Comparison of ENCODE assay signal across 8 cellular contexts in genomic region chr1:160083968-160084770, GRCh38. TPM values are rescaled to one million over a fixed set of nuclear protein-coding genes. Genes with fewer than 3 reads are reported as not detected.
DNase-seq lines count a peak whose midpoint lies in the region; ATAC-seq and TF ChIP-seq lines count a peak whose summit lies in the region.

No MANE protein-coding gene starts in this region.

- H3K9me3 Mint-ChIP-seq in naive thymus-derived CD4-positive, alpha-beta T cell: no peaks in the 10 kb centered on the region

- H3K4me3 Mint-ChIP-seq in naive thymus-derived CD4-positive, alpha-beta T cell: peak overlapping the region; percentile 63 to 84 (median 76)

- H3K36me3 ChIP-seq in naive thymus-derived CD4-positive, alpha-beta T cell (ENCODE audit: control insufficient read depth in 2 of 3, insufficient read depth in 3 of 3, low read length in 3 of 3): peaks cover 0 to 26% (median 7%) of the 10 kb centered on the region in 3 experiments
- H3K36me3 ChIP-seq in SJCRH30: no peaks in the 10 kb centered on the region

- no peaks in the 10 kb centered on the region for H3K9me3 ChIP-seq in naive thymus-derived CD4-positive, alpha-beta T cell (ENCODE audit: control insufficient read depth in 2 of 3, low read length in 3 of 3)
- H3K9me3 ChIP-seq in SJCRH30 (replicated peaks): no peaks in the 10 kb centered on the region

- peaks cover 4 to 17% (median 8%) of the 10 kb centered on the region in 5 donors for H3K36me3 Mint-ChIP-seq in naive thymus-derived CD4-positive, alpha-beta T cell

- H3K4me3 ChIP-seq in AG04449 (ENCODE audit: low read depth, low read length) (peak overlapping the region; percentile 43), SJCRH30 (no peak overlapping the region)
- peak overlapping the region; percentile 51 for H3K4me3 ChIP-seq in naive thymus-derived CD4-positive, alpha-beta T cell (ENCODE audit: low read length)

- H3K27me3 Mint-ChIP-seq in naive thymus-derived CD4-positive, alpha-beta T cell: peaks cover 26 to 44% (median 36%) of the 10 kb centered on the region in 5 donors

- POLR2A ChIA-PET in AG04449 (lab: Yijun Ruan, JAX): no interaction called here
- POLR2A ChIA-PET in naive thymus-derived CD4-positive, alpha-beta T cell (lab: Charles Lee): interaction anchor here (0.7 to 4.1 kb wide), 5 partner anchors 9 to 18 kb away, joined by 3 to 22 read pairs (median 5); partner anchors contain the start of gene IGSF8

- H3K27ac Mint-ChIP-seq in naive thymus-derived CD4-positive, alpha-beta T cell: peak overlapping the region in 7 of 9 donors; percentile 10 to 53 (median 45)

- peak; percentile 70 for TF ChIP-seq CTCF in AG04449 (IDR thresholded peaks at IDR 0.05; ENCODE audit: insufficient read depth, low read length, missing control alignments)

- CTCF ChIA-PET in AG04449 (lab: Yijun Ruan, JAX): interaction anchor here (1.0 to 9.2 kb wide), 24 partner anchors 10 to 952 kb away, joined by 3 to 147 read pairs (median 11); partner anchors contain the start of genes IGSF8, KCNJ10, PEX19 and PIGM
- CTCF ChIA-PET in naive thymus-derived CD4-positive, alpha-beta T cell (lab: Charles Lee): interaction anchor here (0.8 to 5.6 kb wide), 8 partner anchors 12 to 207 kb away, joined by 3 to 73 read pairs (median 8); partner anchors contain the start of genes IGSF8, KCNJ10 and TAGLN2

- intact Hi-C loops in naive thymus-derived CD4-positive, alpha-beta T cell (cut with micrococcal nuclease): loop anchor here (1.0 to 10.0 kb wide), 6 partner anchors 14 to 949 kb away; partner anchors contain the start of genes KCNJ10 (in 1 of the 2) and PIGM (in 1 of the 2)

- H3K27ac ChIP-seq in epithelial cell of prostate (no peak overlapping the region), SJCRH30 (no peak overlapping the region)
- no peak overlapping the region for H3K27ac ChIP-seq in naive thymus-derived CD4-positive, alpha-beta T cell (ENCODE audit: low read depth, low read length)

- no peak for DNase-seq in AG04449 (ENCODE audit: low read depth, low spot score)
- DNase-seq in NCI-H2107 treated with DMSO at 0.1 percent for 48 hours (lab: John Stamatoyannopoulos, UW; ENCODE audit: unreplicated experiment): peak; percentile 52
- DNase-seq in activated T-cell treated with anti-CD3 and anti-CD28 coated beads for 4 hours: peak; percentile 64
- peak; percentile 49 for DNase-seq in epithelial cell of prostate (ENCODE audit: low read depth, low spot score)
- DNase-seq in naive thymus-derived CD4-positive, alpha-beta T cell: peak; percentile 52 to 77 (median 72)
- DNase-seq in stimulated activated naive CD4-positive, alpha-beta T cell (lab: John Stamatoyannopoulos, UW): peak; percentile 43 to 70 (median 62)
- no peak for DNase-seq in SJCRH30

- H3K4me1 Mint-ChIP-seq in naive thymus-derived CD4-positive, alpha-beta T cell: peaks cover 12 to 24% (median 17%) of the 10 kb centered on the region in 7 donors

- ATAC-seq in GM19463 (IDR thresholded peaks at IDR 0.05; ENCODE audit: unreplicated experiment): peak; percentile 75
- ATAC-seq in naive thymus-derived CD4-positive, alpha-beta T cell: peak; percentile 86

- peaks cover 0 to 7% of the 10 kb centered on the region in 2 donors for H3K4me1 ChIP-seq in naive thymus-derived CD4-positive, alpha-beta T cell (ENCODE audit: control insufficient read depth in 2 of 2, insufficient read depth in 2 of 2, low read length in 2 of 2)
- no peaks in the 10 kb centered on the region; the same call in 1 of the 2 replicates for H3K4me1 ChIP-seq in SJCRH30

- H3K27me3 ChIP-seq in naive thymus-derived CD4-positive, alpha-beta T cell (ENCODE audit: control insufficient read depth in 2 of 2, insufficient read depth in 2 of 2, low read length in 2 of 2): peaks cover 13% of the 10 kb centered on the region in 2 donors
- H3K27me3 ChIP-seq in SJCRH30: peaks cover 4% of the 10 kb centered on the region; the same call in 1 of the 2 replicates

RNA-seq across cellular contexts. Expression of gene KCNJ9, which starts 2.8 kb away (rescaled TPM):
- not detected for total RNA-seq in naive thymus-derived CD4-positive, alpha-beta T cell
- under 1 TPM; 0.06 to 0.08 TPM for polyA plus RNA-seq in naive thymus-derived CD4-positive, alpha-beta T cell
- not detected in 2 replicates for total RNA-seq in SJCRH30 (2014; rRNA removed; shearing (Covaris generic))

RNA-seq across cellular contexts. Expression of gene KCNJ10, which starts 14.2 kb away (rescaled TPM):
- total RNA-seq in naive thymus-derived CD4-positive, alpha-beta T cell: under 1 TPM in 1 of 5 experiments, not detected in 4; 0.32 TPM
- polyA plus RNA-seq in naive thymus-derived CD4-positive, alpha-beta T cell: under 1 TPM in 1 of 2 donors, not detected in 1; 0.29 TPM
- total RNA-seq in SJCRH30 (2014; rRNA removed; shearing (Covaris generic)): 0.14 TPM in 1 of 2 replicates, not detected in the other

RNA-seq across cellular contexts. Expression of gene IGSF8, which starts 14.2 kb away (rescaled TPM):
- 10 to 100 TPM; 31.9 to 68.7 (median 44.8) TPM for total RNA-seq in naive thymus-derived CD4-positive, alpha-beta T cell
- polyA plus RNA-seq in naive thymus-derived CD4-positive, alpha-beta T cell: 10 to 100 TPM; 38.6 to 60.9 TPM
- total RNA-seq in SJCRH30 (2014; rRNA removed; shearing (Covaris generic)): 5.4 and 6.8 TPM in 2 replicates

RNA-seq across cellular contexts. Expression of gene ATP1A2, which starts 31.4 kb away (rescaled TPM):
- total RNA-seq in naive thymus-derived CD4-positive, alpha-beta T cell: not detected
- polyA plus RNA-seq in naive thymus-derived CD4-positive, alpha-beta T cell: not detected
- total RNA-seq in SJCRH30 (2014; rRNA removed; shearing (Covaris generic)): 40.2 and 44.2 TPM in 2 replicates

RNA-seq across cellular contexts. Expression of gene PIGM, which starts 52.4 kb away (rescaled TPM):
- 10 to 100 TPM in 2 of 5 experiments, 1 to 10 TPM in 3; 4.0 to 11.4 (median 7.0) TPM for total RNA-seq in naive thymus-derived CD4-positive, alpha-beta T cell
- 1 to 10 TPM; 4.1 to 5.0 TPM for polyA plus RNA-seq in naive thymus-derived CD4-positive, alpha-beta T cell
- 5.0 and 6.3 TPM in 2 replicates for total RNA-seq in SJCRH30 (2014; rRNA removed; shearing (Covaris generic))

Comparison
In these comparisons a context has a peak if more than half of its experiments do, and no peak if none do; other contexts are left out.
1. DNase-seq: peak in NCI-H2107 treated with DMSO at 0.1 percent for 48 hours (single experiment), activated T-cell treated with anti-CD3 and anti-CD28 coated beads for 4 hours (single experiment), epithelial cell of prostate (single experiment), naive thymus-derived CD4-positive, alpha-beta T cell (9 of 9) and stimulated activated naive CD4-positive, alpha-beta T cell (6 of 6); none in AG04449 (single experiment) and SJCRH30 (0 of 2).